In the genomic region with DNA sequence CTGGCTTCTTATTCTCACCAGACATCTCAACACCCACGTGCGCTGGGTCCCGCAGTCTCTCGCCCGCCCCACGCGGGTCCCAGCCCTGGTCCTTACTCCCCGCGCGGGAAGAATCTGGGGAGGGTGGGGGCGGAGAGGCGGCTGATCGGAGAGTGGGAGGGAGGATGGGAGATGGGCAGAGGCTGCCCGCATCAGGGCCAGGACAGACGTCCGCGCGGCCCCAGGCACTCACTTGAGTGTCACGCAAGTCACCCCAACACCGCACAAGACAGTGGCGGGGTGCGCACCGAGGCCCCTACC, we compare ENCODE assay signal across 29 cellular contexts. TPM values are rescaled to one million over a fixed set of nuclear protein-coding genes. Genes with fewer than 3 reads are reported as not detected.
A peak's percentile ranks its signal among the peaks of the same experiment; 100 is the strongest.
DNase-seq lines count a peak whose midpoint lies in the region; ATAC-seq and TF ChIP-seq lines count a peak whose summit lies in the region.
"Had no signal": no experiment of that assay in that cellular context is flagged by ENCODE, and none has a peak within 500 bp of the region (broad histone marks: within the 10 kb centered on the region; RNA-seq: fewer than 3 reads in every experiment).

No MANE protein-coding gene starts in this region.

- H3K18ac ChIP-seq in H9 (ENCODE audit: insufficient read length, low read depth, low read length) = no peak overlapping the region

- H4K20me1 ChIP-seq in H9 (ENCODE audit: control insufficient read depth, insufficient read depth, insufficient read length) (no peaks in the 10 kb centered on the region), hepatocyte (ENCODE audit: insufficient read depth, poor library complexity, severe bottlenecking) (no peaks in the 10 kb centered on the region)

- H3K9me3 ChIP-seq in H9 (ENCODE audit: control insufficient read depth, low read depth, low read length) (no peaks in the 10 kb centered on the region), RWPE2 (ENCODE audit: severe bottlenecking) (no peaks in the 10 kb centered on the region), hepatocyte (ENCODE audit: low read depth) (no peaks in the 10 kb centered on the region), skeletal muscle satellite cell (replicated peaks; ENCODE audit: low read length) (no peaks in the 10 kb centered on the region)
- H3K9me3 ChIP-seq: adrenal gland, BE2C, breast epithelium, heart right ventricle, transverse colon had no signal

- H3K27ac Mint-ChIP-seq in H9 = no peak overlapping the region
- H3K27ac Mint-ChIP-seq in activated naive CD4-positive, alpha-beta T cell treated with anti-CD3 and anti-CD28 coated beads, Interleukin-2, amount 50 U/mL, for 72 hours = no peak overlapping the region
- H3K27ac Mint-ChIP-seq: activated CD8-positive, alpha-beta memory T cell treated with anti-CD3 and anti-CD28 coated beads, Interleukin-2, amount 10 ng/mL, durations not matched to agents 7 days and 5 days; IgD-negative memory B cell; memory B cell had no signal

- no peak overlapping the region for H2BK20ac ChIP-seq in H9 (ENCODE audit: low read depth, low read length, poor library complexity, severe bottlenecking)

- no peak overlapping the region for H3K9ac ChIP-seq in H9 (ENCODE audit: extremely low read depth, insufficient read length, low read length)
- peak overlapping the region; percentile 94 for H3K9ac ChIP-seq in skeletal muscle satellite cell (ENCODE audit: low read depth, low read length)

- no peak overlapping the region for H4K91ac ChIP-seq in H9 (ENCODE audit: insufficient read length, low read depth, low read length)

- no peak overlapping the region for H3K56ac ChIP-seq in H9 (ENCODE audit: insufficient read length, low read depth, low read length)

- ATAC-seq in RWPE2 (ENCODE audit: low read depth) (peak; percentile 19), GM21423 (IDR thresholded peaks at IDR 0.05; ENCODE audit: unreplicated experiment) (no peak), GM19328 (IDR thresholded peaks at IDR 0.05; ENCODE audit: unreplicated experiment) (no peak)
- ATAC-seq in activated naive CD4-positive, alpha-beta T cell treated with anti-CD3 and anti-CD28 coated beads, Interleukin-2, amount 50 U/mL, for 72 hours = no peak
- ATAC-seq: activated CD8-positive, alpha-beta memory T cell treated with anti-CD3 and anti-CD28 coated beads, Interleukin-2, amount 10 ng/mL, durations not matched to agents 7 days and 5 days had no signal

- no peaks in the 10 kb centered on the region for H3K9me2 ChIP-seq in hepatocyte (replicated peaks; ENCODE audit: insufficient read depth)

- no peaks in the 10 kb centered on the region for H3K36me3 ChIP-seq in RWPE2 (ENCODE audit: low read depth)
- H3K36me3 ChIP-seq in hepatocyte (replicated peaks; ENCODE audit: insufficient read depth, low read depth) = no peaks in the 10 kb centered on the region
- H3K36me3 ChIP-seq in skeletal muscle satellite cell (ENCODE audit: insufficient read depth, low read length) = no peaks in the 10 kb centered on the region
- H3K36me3 ChIP-seq: adrenal gland, BE2C, breast epithelium, heart right ventricle, transverse colon had no signal

- H3K27ac ChIP-seq in H9 (ENCODE audit: insufficient read length, low read depth, low read length) (no peak overlapping the region), RWPE2 (ENCODE audit: poor library complexity, severe bottlenecking) (peak overlapping the region; percentile 82), hepatocyte (no peak overlapping the region)
- H3K27ac ChIP-seq: adrenal gland, breast epithelium, heart right ventricle, HL-60, transverse colon had no signal

- TF ChIP-seq CTCF in H9 (conservative IDR thresholded peaks at IDR 0.05) (no peak), RWPE2 (IDR thresholded peaks at IDR 0.05; ENCODE audit: poor library complexity, severe bottlenecking) (no peak), hepatocyte (IDR thresholded peaks at IDR 0.05; ENCODE audit: poor library complexity) (no peak)

- H3K4me1 ChIP-seq in H9 (ENCODE audit: insufficient read depth, low read length) = 0 out of 2 replicates have a peak, but pooled peaks cover 2% of the 10 kb centered on the region
- H3K4me1 ChIP-seq in RWPE2 (ENCODE audit: insufficient read depth, poor library complexity, severe bottlenecking) = peaks cover 5% of the 10 kb centered on the region
- no peaks in the 10 kb centered on the region for H3K4me1 ChIP-seq in hepatocyte (ENCODE audit: insufficient read depth)
- peaks cover 24% of the 10 kb centered on the region for H3K4me1 ChIP-seq in skeletal muscle satellite cell (ENCODE audit: control insufficient read depth, insufficient read depth, low read length)
- H3K4me1 ChIP-seq: adrenal gland, BE2C had no signal

- H3K4me1 Mint-ChIP-seq in H9 = peaks cover 12 to 47% of the 10 kb centered on the region in 2 experiments
- H3K4me1 Mint-ChIP-seq: memory B cell had no signal

- H2AFZ ChIP-seq in H9 (ENCODE audit: low read length) (no peak overlapping the region), hepatocyte (no peak overlapping the region)

- peak overlapping the region; percentile 35 for H3K4me2 ChIP-seq in H9 (ENCODE audit: insufficient read depth, insufficient read length, low read length)
- H3K4me2 ChIP-seq in hepatocyte = peak overlapping the region; percentile 62
- H3K4me2 ChIP-seq in skeletal muscle satellite cell (ENCODE audit: low read length) = peak overlapping the region; percentile 99

- H3K4me3 Mint-ChIP-seq in H9 = peak overlapping the region in 1 of 2 experiments; percentile 61; a peak in 4 of 5 replicates
- H3K4me3 Mint-ChIP-seq: activated CD8-positive, alpha-beta memory T cell treated with anti-CD3 and anti-CD28 coated beads, Interleukin-2, amount 10 ng/mL, durations not matched to agents 7 days and 5 days; memory B cell had no signal

- H3K4me3 ChIP-seq in RWPE2 (ENCODE audit: severe bottlenecking) (peak overlapping the region; percentile 26), hepatocyte (no peak overlapping the region), skeletal muscle satellite cell (ENCODE audit: low read length) (peak overlapping the region; percentile 58)
- H3K4me3 ChIP-seq: adrenal gland, heart right ventricle, transverse colon had no signal

- H3T11ph ChIP-seq in H9 (ENCODE audit: low read length) = no peak overlapping the region

- no peak overlapping the region for H2BK15ac ChIP-seq in H9 (ENCODE audit: low read depth, low read length)

- no peak overlapping the region for H2BK5ac ChIP-seq in H9 (ENCODE audit: insufficient read length, low read length)

- no peaks in the 10 kb centered on the region for H3K79me1 ChIP-seq in H9 (ENCODE audit: insufficient read depth, low read depth, low read length, poor library complexity, severe bottlenecking)

- H3K9me3 Mint-ChIP-seq in H9 = peaks cover 0 to 7% of the 10 kb centered on the region in 2 experiments; a peak in 1 of 5 replicates
- no peaks in the 10 kb centered on the region for H3K9me3 Mint-ChIP-seq in activated naive CD4-positive, alpha-beta T cell treated with anti-CD3 and anti-CD28 coated beads, Interleukin-2, amount 50 U/mL, for 72 hours
- H3K9me3 Mint-ChIP-seq: memory B cell had no signal

- H4K5ac ChIP-seq in H9 (ENCODE audit: insufficient read length, low read depth, low read length) = no peak overlapping the region

- H3K4ac ChIP-seq in H9 (ENCODE audit: low read depth, low read length) = no peak overlapping the region

- peaks cover 98% of the 10 kb centered on the region for H3K27me3 Mint-ChIP-seq in H9 (ENCODE audit: low read depth)

- H3K23ac ChIP-seq in H9 (ENCODE audit: insufficient read length, low read depth, low read length) = no peak overlapping the region

- DNase-seq in H9 = no peak
- no peak for DNase-seq in RWPE2 (ENCODE audit: low spot score)
- DNase-seq in hepatocyte (ENCODE audit: low spot score) = no peak
- DNase-seq in activated naive CD4-positive, alpha-beta T cell treated with anti-CD3 and anti-CD28 coated beads, Interleukin-2, amount 50 U/mL, for 72 hours (ENCODE audit: low spot score in 2 of 2) = no peak
- DNase-seq in NCI-H2227 (lab: John Stamatoyannopoulos, UW; ENCODE audit: unreplicated experiment) = no peak
- DNase-seq: activated CD8-positive, alpha-beta memory T cell treated with anti-CD3 and anti-CD28 coated beads, Interleukin-2, amount 10 ng/mL, durations not matched to agents 7 days and 5 days; activated naive CD4-positive, alpha-beta T cell treated with Interleukin-2 at 50 U/mL for 16 hours; adrenal gland; BE2C; HCEC 1CT; heart right ventricle; NCI-H1092; NCI-H1694 treated with DMSO at 0.1 percent for 48 hours; NCI-H2171 treated with DMSO at 0.1 percent for 48 hours; NCI-H524 treated with DMSO at 0.1 percent for 48 hours; NK-92 treated with Interleukin-12 subunit alpha and Interleukin-12 subunit beta, amount 100 ng/mL, for 24 hours; SIG-M5; stimulated activated CD8-positive, alpha-beta memory T cell treated with anti-CD3 and anti-CD28 coated beads, Interleukin-4, amount 100 ng/mL, for 48 hours; SW 1271; T1000; transverse colon had no signal

- no peak overlapping the region for H2AK5ac ChIP-seq in H9 (ENCODE audit: insufficient read length, low read length)

- WGBS in H9 (ENCODE audit: extremely low coverage, insufficient read length, low lambda C conversion rate) = no CpG with 5 or more reads among the region's 23 CpGs
- WGBS in hepatocyte (ENCODE audit: low lambda C conversion rate, missing lambda C conversion rate) = 0% methylated on average over 11 of the region's 23 CpGs

- H4K8ac ChIP-seq in H9 (replicated peaks; ENCODE audit: insufficient read length, low read depth, low read length) = no peak overlapping the region

- H3K27me3 ChIP-seq in H9 (ENCODE audit: insufficient read depth, low read length) = peaks cover 86% of the 10 kb centered on the region
- H3K27me3 ChIP-seq in RWPE2 (ENCODE audit: insufficient read depth, poor library complexity, severe bottlenecking) = no peaks in the 10 kb centered on the region
- peaks cover 98% of the 10 kb centered on the region for H3K27me3 ChIP-seq in hepatocyte
- H3K27me3 ChIP-seq in skeletal muscle satellite cell (ENCODE audit: control insufficient read depth, insufficient read depth, low read length) = no peaks in the 10 kb centered on the region

- H2BK12ac ChIP-seq in H9 (ENCODE audit: insufficient read length, low read depth, low read length) = no peak overlapping the region

- no peaks in the 10 kb centered on the region for H3K79me2 ChIP-seq in H9 (ENCODE audit: insufficient read depth, low read length)
- no peaks in the 10 kb centered on the region for H3K79me2 ChIP-seq in hepatocyte

- H2BK120ac ChIP-seq in H9 (ENCODE audit: low read depth, low read length, poor library complexity, severe bottlenecking) = no peak overlapping the region

- no peak overlapping the region for H3K14ac ChIP-seq in H9 (ENCODE audit: insufficient read depth, low read length)

- H3K23me2 ChIP-seq in H9 (ENCODE audit: insufficient read length, low read depth, low read length, poor library complexity, severe bottlenecking) = peaks cover 9% of the 10 kb centered on the region

- H3K36me3 Mint-ChIP-seq in H9 (ENCODE audit: insufficient read depth in 1 of 3, low read depth in 3 of 3) = no peaks in the 10 kb centered on the region
- peaks cover 15 to 34% of the 10 kb centered on the region in 2 donors for H3K36me3 Mint-ChIP-seq in activated naive CD4-positive, alpha-beta T cell treated with anti-CD3 and anti-CD28 coated beads, Interleukin-2, amount 50 U/mL, for 72 hours
- H3K36me3 Mint-ChIP-seq: IgD-negative memory B cell, memory B cell had no signal

RNA-seq across cellular contexts. Expression of gene SIM2, which starts 6.1 kb away (rescaled TPM):
- not detected in 2 replicates for total RNA-seq in H9 (2021)
- total RNA-seq in hepatocyte = 0.20 and 0.76 TPM in 2 replicates
- 0.13 and 0.35 TPM in 2 replicates for polyA plus RNA-seq in hepatocyte
- total RNA-seq in skeletal muscle satellite cell (2012; rRNA removed) = under 0.01 and 0.25 TPM in 2 replicates
- total RNA-seq in activated naive CD4-positive, alpha-beta T cell treated with anti-CD3 and anti-CD28 coated beads, Interleukin-2, amount 50 U/mL, for 72 hours = under 1 TPM; 0.16 to 0.84 TPM
- total RNA-seq: fibroblast of villous mesenchyme had no signal
- polyA plus RNA-seq: IgD-negative memory B cell had no signal

Comparison
In these comparisons a context has a peak if more than half of its experiments do, and no peak if none do; other contexts are left out.
1. H3K4me2 ChIP-seq: peak in every context shown above with its lines; median percentile 99 in skeletal muscle satellite cell; 62 in hepatocyte; 35 in H9.